Comparison of ENCODE assay signal across 26 cellular contexts in the genomic region with DNA sequence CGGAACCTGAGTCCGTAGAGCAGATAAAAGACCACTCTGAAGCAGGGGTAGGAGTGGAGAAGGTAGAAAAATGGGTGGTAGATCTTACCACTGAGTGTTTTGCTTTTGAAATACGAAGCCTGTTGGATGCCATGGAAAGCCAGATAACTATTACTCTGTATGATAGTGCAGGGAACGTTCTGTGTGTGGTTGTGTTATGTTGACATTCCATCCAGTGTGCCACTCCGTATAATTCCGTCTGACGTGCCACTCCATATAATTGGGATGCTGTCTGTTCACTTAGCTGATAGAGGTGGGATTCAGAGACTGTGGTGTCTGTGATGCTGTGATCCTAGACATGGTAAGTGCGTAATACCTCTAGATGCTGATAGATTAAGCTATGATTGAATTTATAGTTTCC.
"Had no signal": no experiment of that assay in that cellular context is flagged by ENCODE, and none has a peak within 500 bp of the region (broad histone marks: within the 10 kb centered on the region; RNA-seq: fewer than 3 reads in every experiment).

No MANE protein-coding gene starts in this region.

- H3K36me3 Mint-ChIP-seq: brain had no signal

- ATAC-seq: activated CD4-positive, CD25-positive, alpha-beta regulatory T cell treated with anti-CD3 and anti-CD28 coated beads, Interleukin-2, amount 50 U/mL, for 24 hours; activated CD8-positive, alpha-beta T cell treated with anti-CD3 and anti-CD28 coated beads for 36 hours; activated naive CD4-positive, alpha-beta T cell treated with anti-CD3 and anti-CD28 coated beads, Interleukin-2, amount 50 U/mL, for 72 hours; esophagus mucosa; T-helper 17 cell had no signal

- H3K27me3 Mint-ChIP-seq: activated B cell treated with CpG ODN at 0.5 μM for 24 hours; activated CD8-positive, alpha-beta T cell treated with anti-CD3 and anti-CD28 coated beads for 36 hours; activated naive CD4-positive, alpha-beta T cell treated with anti-CD3 and anti-CD28 coated beads, Interleukin-2, amount 10 ng/mL, durations not matched to agents 7 days and 5 days; activated naive CD8-positive, alpha-beta T cell treated with anti-CD3 and anti-CD28 coated beads, Interleukin-2, amount 10 ng/mL, durations not matched to agents 7 days and 5 days; brain; T-helper 17 cell had no signal

- FAIRE-seq: frontal cortex had no signal

- DNase-seq: activated B cell treated with CpG ODN at 0.5 μM for 24 hours; activated CD4-positive, alpha-beta T cell treated with anti-CD3 and anti-CD28 coated beads for 48 hours; activated CD4-positive, alpha-beta T cell treated with anti-CD3 and anti-CD28 coated beads, Interleukin-2, amount 50 U/mL, for 1 hour; activated CD4-positive, alpha-beta T cell treated with anti-CD3 and anti-CD28 coated beads, Interleukin-2, amount 50 U/mL, for 48 hours; activated CD8-positive, alpha-beta memory T cell treated with anti-CD3 and anti-CD28 coated beads for 24 hours; activated CD8-positive, alpha-beta T cell treated with anti-CD3 and anti-CD28 coated beads for 36 hours; activated gamma-delta T cell; activated naive CD4-positive, alpha-beta T cell; activated naive CD4-positive, alpha-beta T cell treated with anti-CD3 and anti-CD28 coated beads, Interleukin-2, amount 10 ng/mL, durations not matched to agents 7 days and 5 days; activated naive CD8-positive, alpha-beta T cell treated with anti-CD3 and anti-CD28 coated beads, Interleukin-2, amount 10 ng/mL, durations not matched to agents 7 days and 5 days; activated T-cell treated with anti-CD3 and anti-CD28 coated beads, Interleukin-2, amount 50 U/mL, for 48 hours; central memory CD4-positive, alpha-beta T cell; cerebellar nuclear complex; colonic mucosa; effector memory CD4-positive, alpha-beta T cell; endodermal cell; foreskin fibroblast; T-helper 17 cell; T1000; WERI-Rb-1 had no signal

- H3K4me1 Mint-ChIP-seq: activated B cell treated with CpG ODN at 0.5 μM for 24 hours, endodermal cell had no signal

- H3K4me3 Mint-ChIP-seq: activated B cell treated with CpG ODN at 0.5 μM for 24 hours; activated CD8-positive, alpha-beta T cell treated with anti-CD3 and anti-CD28 coated beads for 36 hours; activated naive CD4-positive, alpha-beta T cell treated with anti-CD3 and anti-CD28 coated beads, Interleukin-2, amount 10 ng/mL, durations not matched to agents 7 days and 5 days; activated naive CD8-positive, alpha-beta T cell treated with anti-CD3 and anti-CD28 coated beads, Interleukin-2, amount 10 ng/mL, durations not matched to agents 7 days and 5 days; brain; endodermal cell; T-helper 17 cell; T-helper 2 cell treated with Interferon-gamma antibody and Interleukin-4, amounts not matched to agents 5 μg/mL and 100 μg/mL, for 36 hours had no signal

- H3K9me3 Mint-ChIP-seq: activated naive CD4-positive, alpha-beta T cell treated with anti-CD3 and anti-CD28 coated beads, Interleukin-2, amount 10 ng/mL, durations not matched to agents 7 days and 5 days; activated naive CD4-positive, alpha-beta T cell treated with anti-CD3 and anti-CD28 coated beads, Interleukin-2, amount 50 U/mL, for 72 hours; activated naive CD8-positive, alpha-beta T cell treated with anti-CD3 and anti-CD28 coated beads, Interleukin-2, amount 10 ng/mL, durations not matched to agents 7 days and 5 days; endodermal cell; T-helper 2 cell treated with Interferon-gamma antibody and Interleukin-4, amounts not matched to agents 5 μg/mL and 100 μg/mL, for 36 hours had no signal

- H3K27ac Mint-ChIP-seq: activated B cell treated with CpG ODN at 0.5 μM for 24 hours; activated CD8-positive, alpha-beta T cell treated with anti-CD3 and anti-CD28 coated beads for 36 hours; activated naive CD4-positive, alpha-beta T cell treated with anti-CD3 and anti-CD28 coated beads, Interleukin-2, amount 10 ng/mL, durations not matched to agents 7 days and 5 days; activated naive CD8-positive, alpha-beta T cell treated with anti-CD3 and anti-CD28 coated beads, Interleukin-2, amount 10 ng/mL, durations not matched to agents 7 days and 5 days; endodermal cell; T-helper 17 cell; T-helper 2 cell treated with Interferon-gamma antibody and Interleukin-4, amounts not matched to agents 5 μg/mL and 100 μg/mL, for 36 hours had no signal
